Comparison of ENCODE assay signal across 1 cellular context in the genomic region with DNA sequence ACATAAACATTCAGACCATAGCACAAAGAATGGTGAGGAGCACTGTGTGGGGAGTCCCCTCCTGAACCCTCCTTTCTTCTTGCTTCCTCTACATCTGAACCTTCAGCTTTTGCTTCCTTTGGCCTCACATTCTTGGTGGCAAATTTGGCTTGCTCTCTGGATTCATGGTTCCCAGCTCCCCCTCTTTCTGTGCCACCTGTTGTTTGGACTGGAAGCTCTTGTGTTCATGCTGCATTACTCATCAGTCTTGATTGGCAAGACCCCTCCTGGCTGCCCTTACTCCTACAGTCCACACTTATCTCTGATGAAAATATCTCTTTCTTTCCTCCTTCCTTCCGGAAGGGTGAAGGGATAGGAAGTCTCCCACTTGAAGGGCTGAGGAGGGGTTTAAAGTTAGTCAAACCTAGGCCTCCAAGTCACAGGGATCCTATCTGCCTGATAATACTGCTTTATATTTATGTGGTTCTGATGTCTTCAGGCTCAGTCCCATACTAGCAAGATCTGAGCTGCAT.
TF ChIP-seq lines count a peak whose summit lies in the region.

No MANE protein-coding gene starts in this region.

TF ChIP-seq in K562, 482 proteins besides CTCF, POLR2A, EP300 and RAD21 (continued from another document and continues in another):
- no peak for TF ChIP-seq ATF1 (CRISPR knock-in tag; IDR thresholded peaks at IDR 0.05)
- TF ChIP-seq ATF1 (tag; IDR thresholded peaks at IDR 0.05) = peak; percentile 48
- 0 out of 2 replicates have a peak, but pooled peaks have one; percentile 11 for TF ChIP-seq JUN (IDR thresholded peaks at IDR 0.05; ENCODE audit: borderline replicate concordance, low read depth, low read length)
- no peak for TF ChIP-seq JUN (CRISPR knock-in tag; IDR thresholded peaks at IDR 0.05; ENCODE audit: borderline replicate concordance)
- TF ChIP-seq ZNF41 (CRISPR knock-in tag; conservative IDR thresholded peaks at IDR 0.05) = peak; percentile 81; the same call in 1 of the 2 replicates
- TF ChIP-seq CBFA2T2 (conservative IDR thresholded peaks at IDR 0.05) = peak; percentile 80
- TF ChIP-seq ZBTB5 (IDR thresholded peaks at IDR 0.05) = no peak
- TF ChIP-seq ZNF277 (CRISPR knock-in tag; IDR thresholded peaks at IDR 0.05; ENCODE audit: borderline replicate concordance) = no peak
- TF ChIP-seq E2F3 (CRISPR knock-in tag; IDR thresholded peaks at IDR 0.05) = 0 out of 2 replicates have a peak, but pooled peaks have one; percentile 65
- peak; percentile 94; the same call in 1 of the 2 replicates for TF ChIP-seq NR4A1 (CRISPR knock-in tag; IDR thresholded peaks at IDR 0.05)
- peak; percentile 71 for TF ChIP-seq NR4A1 (tag; IDR thresholded peaks at IDR 0.05)
- TF ChIP-seq ZNF239 (CRISPR knock-in tag; IDR thresholded peaks at IDR 0.05) = peak; percentile 63; the same call in 1 of the 2 replicates
- TF ChIP-seq OTX1 (CRISPR knock-in tag; IDR thresholded peaks at IDR 0.05) = 0 out of 2 replicates have a peak, but pooled peaks have one; percentile 37
- no peak for TF ChIP-seq SLC30A9 (CRISPR knock-in tag; IDR thresholded peaks at IDR 0.05)
- TF ChIP-seq GATA2 (CRISPR knock-in tag; IDR thresholded peaks at IDR 0.05) = 0 out of 2 replicates have a peak, but pooled peaks have one; percentile 15
- peak; percentile 43; the same call in 1 of the 2 replicates for TF ChIP-seq ZNF75A (CRISPR knock-in tag; IDR thresholded peaks at IDR 0.05)
- TF ChIP-seq CXXC5 (CRISPR knock-in tag; IDR thresholded peaks at IDR 0.05) = peak; percentile 36; the same call in 1 of the 2 replicates
- TF ChIP-seq, protein P1, sequence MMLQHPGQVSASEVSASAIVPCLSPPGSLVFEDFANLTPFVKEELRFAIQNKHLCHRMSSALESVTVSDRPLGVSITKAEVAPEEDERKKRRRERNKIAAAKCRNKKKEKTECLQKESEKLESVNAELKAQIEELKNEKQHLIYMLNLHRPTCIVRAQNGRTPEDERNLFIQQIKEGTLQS (IDR thresholded peaks at IDR 0.05) = peak; percentile 70
- TF ChIP-seq, protein P1 (CRISPR knock-in tag; conservative IDR thresholded peaks at IDR 0.05) = no peak
- TF ChIP-seq HDAC8 (tag; IDR thresholded peaks at IDR 0.05) = peak; percentile 86; the same call in 1 of the 2 replicates
- no peak for TF ChIP-seq BRD4 (IDR thresholded peaks at IDR 0.05)
- TF ChIP-seq EGR1 (conservative IDR thresholded peaks at IDR 0.05) = peak; percentile 47; the same call in 1 of the 2 replicates
- TF ChIP-seq, protein P2, sequence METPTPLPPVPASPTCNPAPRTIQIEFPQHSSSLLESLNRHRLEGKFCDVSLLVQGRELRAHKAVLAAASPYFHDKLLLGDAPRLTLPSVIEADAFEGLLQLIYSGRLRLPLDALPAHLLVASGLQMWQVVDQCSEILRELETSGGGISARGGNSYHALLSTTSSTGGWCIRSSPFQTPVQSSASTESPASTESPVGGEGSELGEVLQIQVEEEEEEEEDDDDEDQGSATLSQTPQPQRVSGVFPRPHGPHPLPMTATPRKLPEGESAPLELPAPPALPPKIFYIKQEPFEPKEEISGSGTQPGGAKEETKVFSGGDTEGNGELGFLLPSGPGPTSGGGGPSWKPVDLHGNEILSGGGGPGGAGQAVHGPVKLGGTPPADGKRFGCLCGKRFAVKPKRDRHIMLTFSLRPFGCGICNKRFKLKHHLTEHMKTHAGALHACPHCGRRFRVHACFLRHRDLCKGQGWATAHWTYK (CRISPR knock-in tag; IDR thresholded peaks at IDR 0.05) = 0 out of 2 replicates have a peak, but pooled peaks have one; percentile 36
- TF ChIP-seq CREB1 (IDR thresholded peaks at IDR 0.05) = no peak
- no peak for TF ChIP-seq CREB1 (CRISPR knock-in tag; IDR thresholded peaks at IDR 0.05)
- TF ChIP-seq, protein P3, sequence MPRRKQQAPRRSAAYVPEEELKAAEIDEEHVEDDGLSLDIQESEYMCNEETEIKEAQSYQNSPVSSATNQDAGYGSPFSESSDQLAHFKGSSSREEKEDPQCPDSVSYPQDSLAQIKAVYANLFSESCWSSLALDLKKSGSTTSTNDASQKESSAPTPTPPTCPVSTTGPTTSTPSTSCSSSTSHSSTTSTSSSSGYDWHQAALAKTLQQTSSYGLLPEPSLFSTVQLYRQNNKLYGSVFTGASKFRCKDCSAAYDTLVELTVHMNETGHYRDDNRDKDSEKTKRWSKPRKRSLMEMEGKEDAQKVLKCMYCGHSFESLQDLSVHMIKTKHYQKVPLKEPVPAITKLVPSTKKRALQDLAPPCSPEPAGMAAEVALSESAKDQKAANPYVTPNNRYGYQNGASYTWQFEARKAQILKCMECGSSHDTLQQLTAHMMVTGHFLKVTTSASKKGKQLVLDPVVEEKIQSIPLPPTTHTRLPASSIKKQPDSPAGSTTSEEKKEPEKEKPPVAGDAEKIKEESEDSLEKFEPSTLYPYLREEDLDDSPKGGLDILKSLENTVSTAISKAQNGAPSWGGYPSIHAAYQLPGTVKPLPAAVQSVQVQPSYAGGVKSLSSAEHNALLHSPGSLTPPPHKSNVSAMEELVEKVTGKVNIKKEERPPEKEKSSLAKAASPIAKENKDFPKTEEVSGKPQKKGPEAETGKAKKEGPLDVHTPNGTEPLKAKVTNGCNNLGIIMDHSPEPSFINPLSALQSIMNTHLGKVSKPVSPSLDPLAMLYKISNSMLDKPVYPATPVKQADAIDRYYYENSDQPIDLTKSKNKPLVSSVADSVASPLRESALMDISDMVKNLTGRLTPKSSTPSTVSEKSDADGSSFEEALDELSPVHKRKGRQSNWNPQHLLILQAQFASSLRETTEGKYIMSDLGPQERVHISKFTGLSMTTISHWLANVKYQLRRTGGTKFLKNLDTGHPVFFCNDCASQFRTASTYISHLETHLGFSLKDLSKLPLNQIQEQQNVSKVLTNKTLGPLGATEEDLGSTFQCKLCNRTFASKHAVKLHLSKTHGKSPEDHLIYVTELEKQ (CRISPR knock-in tag; IDR thresholded peaks at IDR 0.05) = peak; percentile 75; the same call in 1 of the 2 replicates
- TF ChIP-seq ZNF311 (CRISPR knock-in tag; IDR thresholded peaks at IDR 0.05) = peak; percentile 92
- 0 out of 2 replicates have a peak, but pooled peaks have one; percentile 25 for TF ChIP-seq BCL6 (CRISPR knock-in tag; IDR thresholded peaks at IDR 0.05)
- TF ChIP-seq ZBTB33 (CRISPR knock-in tag; IDR thresholded peaks at IDR 0.05) = no peak
- peak; percentile 44; the same call in 1 of the 2 replicates for TF ChIP-seq SMAD4 (CRISPR knock-in tag; conservative IDR thresholded peaks at IDR 0.05)
- TF ChIP-seq JUNB (CRISPR knock-in tag; conservative IDR thresholded peaks at IDR 0.05) = no peak
- TF ChIP-seq NFIX (CRISPR knock-in tag; IDR thresholded peaks at IDR 0.05; ENCODE audit: low read depth) = 0 out of 2 replicates have a peak, but pooled peaks have one; percentile 18
- no peak for TF ChIP-seq CBX3 (IDR thresholded peaks at IDR 0.05; ENCODE audit: borderline replicate concordance in 1 of 2, low read length in 2 of 2)
- peak; percentile 69 for TF ChIP-seq BCOR (IDR thresholded peaks at IDR 0.05)
- TF ChIP-seq EZH2 (IDR thresholded peaks at IDR 0.05; ENCODE audit: borderline replicate concordance, low read depth, low read length) = no peak
- TF ChIP-seq, protein P4, sequence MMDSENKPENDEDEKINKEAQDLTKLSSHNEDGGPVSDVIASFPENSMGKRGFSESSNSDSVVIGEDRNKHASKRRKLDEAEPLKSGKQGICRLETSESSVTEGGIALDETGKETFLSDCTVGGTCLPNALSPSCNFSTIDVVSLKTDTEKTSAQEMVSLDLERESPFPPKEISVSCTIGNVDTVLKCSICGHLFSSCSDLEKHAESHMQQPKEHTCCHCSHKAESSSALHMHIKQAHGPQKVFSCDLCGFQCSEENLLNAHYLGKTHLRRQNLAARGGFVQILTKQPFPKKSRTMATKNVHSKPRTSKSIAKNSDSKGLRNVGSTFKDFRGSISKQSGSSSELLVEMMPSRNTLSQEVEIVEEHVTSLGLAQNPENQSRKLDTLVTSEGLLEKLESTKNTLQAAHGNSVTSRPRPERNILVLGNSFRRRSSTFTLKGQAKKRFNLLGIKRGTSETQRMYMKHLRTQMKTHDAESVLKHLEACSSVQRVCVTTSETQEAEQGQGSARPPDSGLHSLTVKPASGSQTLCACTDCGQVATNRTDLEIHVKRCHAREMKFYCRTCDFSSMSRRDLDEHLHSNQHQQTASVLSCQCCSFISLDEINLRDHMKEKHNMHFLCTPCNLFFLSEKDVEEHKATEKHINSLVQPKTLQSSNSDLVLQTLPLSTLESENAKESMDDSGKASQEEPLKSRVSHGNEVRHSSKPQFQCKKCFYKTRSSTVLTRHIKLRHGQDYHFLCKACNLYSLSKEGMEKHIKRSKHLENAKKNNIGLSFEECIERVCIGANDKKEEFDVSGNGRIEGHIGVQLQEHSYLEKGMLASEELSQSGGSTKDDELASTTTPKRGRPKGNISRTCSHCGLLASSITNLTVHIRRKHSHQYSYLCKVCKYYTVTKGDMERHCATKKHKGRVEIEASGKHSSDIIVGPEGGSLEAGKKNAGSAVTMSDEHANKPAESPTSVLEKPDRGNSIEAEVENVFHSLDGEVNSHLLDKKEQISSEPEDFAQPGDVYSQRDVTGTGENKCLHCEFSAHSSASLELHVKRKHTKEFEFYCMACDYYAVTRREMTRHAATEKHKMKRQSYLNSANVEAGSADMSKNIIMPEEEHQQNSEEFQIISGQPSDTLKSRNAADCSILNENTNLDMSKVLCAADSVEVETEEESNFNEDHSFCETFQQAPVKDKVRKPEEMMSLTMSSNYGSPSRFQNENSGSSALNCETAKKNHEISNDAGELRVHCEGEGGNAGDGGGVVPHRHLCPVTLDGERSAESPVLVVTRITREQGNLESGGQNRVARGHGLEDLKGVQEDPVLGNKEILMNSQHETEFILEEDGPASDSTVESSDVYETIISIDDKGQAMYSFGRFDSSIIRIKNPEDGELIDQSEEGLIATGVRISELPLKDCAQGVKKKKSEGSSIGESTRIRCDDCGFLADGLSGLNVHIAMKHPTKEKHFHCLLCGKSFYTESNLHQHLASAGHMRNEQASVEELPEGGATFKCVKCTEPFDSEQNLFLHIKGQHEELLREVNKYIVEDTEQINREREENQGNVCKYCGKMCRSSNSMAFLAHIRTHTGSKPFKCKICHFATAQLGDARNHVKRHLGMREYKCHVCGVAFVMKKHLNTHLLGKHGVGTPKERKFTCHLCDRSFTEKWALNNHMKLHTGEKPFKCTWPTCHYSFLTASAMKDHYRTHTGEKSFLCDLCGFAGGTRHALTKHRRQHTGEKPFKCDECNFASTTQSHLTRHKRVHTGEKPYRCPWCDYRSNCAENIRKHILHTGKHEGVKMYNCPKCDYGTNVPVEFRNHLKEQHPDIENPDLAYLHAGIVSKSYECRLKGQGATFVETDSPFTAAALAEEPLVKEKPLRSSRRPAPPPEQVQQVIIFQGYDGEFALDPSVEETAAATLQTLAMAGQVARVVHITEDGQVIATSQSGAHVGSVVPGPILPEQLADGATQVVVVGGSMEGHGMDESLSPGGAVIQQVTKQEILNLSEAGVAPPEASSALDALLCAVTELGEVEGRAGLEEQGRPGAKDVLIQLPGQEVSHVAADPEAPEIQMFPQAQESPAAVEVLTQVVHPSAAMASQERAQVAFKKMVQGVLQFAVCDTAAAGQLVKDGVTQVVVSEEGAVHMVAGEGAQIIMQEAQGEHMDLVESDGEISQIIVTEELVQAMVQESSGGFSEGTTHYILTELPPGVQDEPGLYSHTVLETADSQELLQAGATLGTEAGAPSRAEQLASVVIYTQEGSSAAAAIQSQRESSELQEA (IDR thresholded peaks at IDR 0.05; ENCODE audit: low read depth) = no peak
- no peak for TF ChIP-seq HNRNPH1 (optimal IDR thresholded peaks at IDR 0.05; ENCODE audit: low read depth, low read length)
- TF ChIP-seq ZNF830 (CRISPR knock-in tag; IDR thresholded peaks at IDR 0.05) = no peak
- TF ChIP-seq, protein P5, sequence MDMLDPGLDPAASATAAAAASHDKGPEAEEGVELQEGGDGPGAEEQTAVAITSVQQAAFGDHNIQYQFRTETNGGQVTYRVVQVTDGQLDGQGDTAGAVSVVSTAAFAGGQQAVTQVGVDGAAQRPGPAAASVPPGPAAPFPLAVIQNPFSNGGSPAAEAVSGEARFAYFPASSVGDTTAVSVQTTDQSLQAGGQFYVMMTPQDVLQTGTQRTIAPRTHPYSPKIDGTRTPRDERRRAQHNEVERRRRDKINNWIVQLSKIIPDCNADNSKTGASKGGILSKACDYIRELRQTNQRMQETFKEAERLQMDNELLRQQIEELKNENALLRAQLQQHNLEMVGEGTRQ (CRISPR knock-in tag; IDR thresholded peaks at IDR 0.05) = no peak
- TF ChIP-seq ETV1 (tag; conservative IDR thresholded peaks at IDR 0.05; ENCODE audit: low read depth) = peak; percentile 94
- TF ChIP-seq ZFP1 (CRISPR knock-in tag; IDR thresholded peaks at IDR 0.05) = 0 out of 2 replicates have a peak, but pooled peaks have one; percentile 20
